In genomic region chr14:73216035-73216434, GRCh38 we compare ENCODE assay signal across 29 cellular contexts.
"Had no signal": no experiment of that assay in that cellular context is flagged by ENCODE, and none has a peak within 500 bp of the region (broad histone marks: within the 10 kb centered on the region; RNA-seq: fewer than 3 reads in every experiment).

No MANE protein-coding gene starts in this region.

- H3K4me3 Mint-ChIP-seq: activated CD4-positive, alpha-beta memory T cell treated with anti-CD3 and anti-CD28 coated beads for 36 hours; activated CD4-positive, alpha-beta T cell treated with anti-CD3 and anti-CD28 coated beads for 36 hours; activated CD4-positive, alpha-beta T cell treated with anti-CD3 and anti-CD28 coated beads, Interleukin-2, amount 10 ng/mL, durations not matched to agents 24 days and 14 days; activated CD8-positive, alpha-beta memory T cell treated with anti-CD3 and anti-CD28 coated beads, Interleukin-2, amount 10 ng/mL, durations not matched to agents 7 days and 5 days; activated CD8-positive, alpha-beta T cell treated with anti-CD3 and anti-CD28 coated beads, Interleukin-2, amount 10 ng/mL, durations not matched to agents 7 days and 5 days; activated naive CD8-positive, alpha-beta T cell; activated T-helper 17 cell treated with anti-CD3 and anti-CD28 coated beads, Interleukin-2, amount 50 U/mL, for 72 hours; dendritic cell treated with granulocyte-macrophage colony-stimulating factor and Interleukin-4, amounts not matched to agents 40 ng/mL and 50 ng/mL, for 4 days; endodermal cell had no signal

- DNase-seq: activated CD4-positive, alpha-beta memory T cell treated with anti-CD3 and anti-CD28 coated beads for 36 hours; activated CD4-positive, alpha-beta T cell treated with anti-CD3 and anti-CD28 coated beads for 36 hours; activated CD4-positive, alpha-beta T cell treated with anti-CD3 and anti-CD28 coated beads, Interleukin-2, amount 10 ng/mL, durations not matched to agents 24 days and 14 days; activated CD4-positive, CD25-positive, alpha-beta regulatory T cell; activated CD4-positive, CD25-positive, alpha-beta regulatory T cell treated with anti-CD3 and anti-CD28 coated beads, Interleukin-2, amount 50 U/mL, for 72 hours; activated CD8-positive, alpha-beta memory T cell treated with anti-CD3 and anti-CD28 coated beads, Interleukin-2, amount 10 ng/mL, durations not matched to agents 7 days and 5 days; activated CD8-positive, alpha-beta memory T cell treated with anti-CD3 and anti-CD28 coated beads, Interleukin-2, amount 50 U/mL, for 4 hours; activated CD8-positive, alpha-beta T cell treated with anti-CD3 and anti-CD28 coated beads, Interleukin-2, amount 10 ng/mL, durations not matched to agents 7 days and 5 days; activated effector memory CD4-positive, alpha-beta T cell treated with Interleukin-2 at 50 U/mL for 16 hours; activated gamma-delta T cell treated with Interleukin-2 at 50 U/mL for 16 hours; activated naive CD4-positive, alpha-beta T cell treated with anti-CD3 and anti-CD28 coated beads, Interleukin-2, amount 50 U/mL, for 16 hours; activated naive CD4-positive, alpha-beta T cell treated with Interleukin-2 at 50 U/mL for 16 hours; activated T-cell treated with anti-CD3 and anti-CD28 coated beads, Interleukin-2, amount 50 U/mL, for 1 hour; amygdala; aorta; body of pancreas; central memory CD4-positive, alpha-beta T cell; cerebellar nuclear complex; dorsolateral prefrontal cortex; effector memory CD4-positive, alpha-beta T cell; endodermal cell; foreskin melanocyte; T-helper 2 cell had no signal

- H3K27me3 Mint-ChIP-seq: activated CD4-positive, alpha-beta memory T cell treated with anti-CD3 and anti-CD28 coated beads for 36 hours; activated CD4-positive, alpha-beta T cell treated with anti-CD3 and anti-CD28 coated beads for 36 hours; activated CD4-positive, alpha-beta T cell treated with anti-CD3 and anti-CD28 coated beads, Interleukin-2, amount 10 ng/mL, durations not matched to agents 24 days and 14 days; activated CD8-positive, alpha-beta memory T cell treated with anti-CD3 and anti-CD28 coated beads, Interleukin-2, amount 10 ng/mL, durations not matched to agents 7 days and 5 days; activated naive CD8-positive, alpha-beta T cell; activated T-helper 17 cell treated with anti-CD3 and anti-CD28 coated beads, Interleukin-2, amount 50 U/mL, for 72 hours; dendritic cell treated with granulocyte-macrophage colony-stimulating factor and Interleukin-4, amounts not matched to agents 40 ng/mL and 50 ng/mL, for 4 days had no signal

- H3K27me3 ChIP-seq: body of pancreas, dorsolateral prefrontal cortex, gastroesophageal sphincter had no signal

- H3K4me1 ChIP-seq: body of pancreas, gastroesophageal sphincter had no signal

- H3K4me1 Mint-ChIP-seq: activated CD4-positive, alpha-beta T cell treated with anti-CD3 and anti-CD28 coated beads for 36 hours; activated T-helper 17 cell treated with anti-CD3 and anti-CD28 coated beads, Interleukin-2, amount 50 U/mL, for 72 hours; endodermal cell had no signal

- ATAC-seq: activated CD4-positive, alpha-beta T cell treated with anti-CD3 and anti-CD28 coated beads for 36 hours; activated CD8-positive, alpha-beta memory T cell treated with anti-CD3 and anti-CD28 coated beads, Interleukin-2, amount 10 ng/mL, durations not matched to agents 7 days and 5 days; activated CD8-positive, alpha-beta T cell treated with anti-CD3 and anti-CD28 coated beads, Interleukin-2, amount 10 ng/mL, durations not matched to agents 7 days and 5 days; activated T-helper 17 cell treated with anti-CD3 and anti-CD28 coated beads, Interleukin-2, amount 50 U/mL, for 72 hours; body of pancreas; esophagus mucosa; gastroesophageal sphincter had no signal

- H3K27ac Mint-ChIP-seq: activated CD4-positive, alpha-beta memory T cell treated with anti-CD3 and anti-CD28 coated beads for 36 hours; activated CD4-positive, alpha-beta T cell treated with anti-CD3 and anti-CD28 coated beads for 36 hours; activated CD4-positive, alpha-beta T cell treated with anti-CD3 and anti-CD28 coated beads, Interleukin-2, amount 10 ng/mL, durations not matched to agents 24 days and 14 days; activated CD8-positive, alpha-beta memory T cell treated with anti-CD3 and anti-CD28 coated beads, Interleukin-2, amount 10 ng/mL, durations not matched to agents 7 days and 5 days; activated CD8-positive, alpha-beta T cell treated with anti-CD3 and anti-CD28 coated beads, Interleukin-2, amount 10 ng/mL, durations not matched to agents 7 days and 5 days; activated naive CD8-positive, alpha-beta T cell; activated T-helper 17 cell treated with anti-CD3 and anti-CD28 coated beads, Interleukin-2, amount 50 U/mL, for 72 hours; dendritic cell treated with granulocyte-macrophage colony-stimulating factor and Interleukin-4, amounts not matched to agents 40 ng/mL and 50 ng/mL, for 4 days; endodermal cell had no signal

- H3K9me3 ChIP-seq: body of pancreas, gastroesophageal sphincter had no signal

- H3K9me3 Mint-ChIP-seq: activated CD4-positive, alpha-beta memory T cell treated with anti-CD3 and anti-CD28 coated beads for 36 hours; activated CD4-positive, alpha-beta T cell treated with anti-CD3 and anti-CD28 coated beads, Interleukin-2, amount 10 ng/mL, durations not matched to agents 24 days and 14 days; activated T-helper 17 cell treated with anti-CD3 and anti-CD28 coated beads, Interleukin-2, amount 50 U/mL, for 72 hours; dendritic cell treated with granulocyte-macrophage colony-stimulating factor and Interleukin-4, amounts not matched to agents 40 ng/mL and 50 ng/mL, for 4 days; endodermal cell had no signal

- H3K27ac ChIP-seq: body of pancreas, coronary artery, dorsolateral prefrontal cortex, gastroesophageal sphincter had no signal

- H3K4me3 ChIP-seq: body of pancreas, coronary artery, dorsolateral prefrontal cortex, gastroesophageal sphincter had no signal
